ENCODE assay signal across 29 cellular contexts in genomic region chr17:71081666-71082065, GRCh38.
"Had no signal": no experiment of that assay in that cellular context is flagged by ENCODE, and none has a peak within 500 bp of the region (broad histone marks: within the 10 kb centered on the region; RNA-seq: fewer than 3 reads in every experiment).

No MANE protein-coding gene starts in this region.

- H3K4me3 ChIP-seq: ascending aorta, body of pancreas, SJSA1 had no signal

- H3K27ac ChIP-seq: ascending aorta, body of pancreas, SJSA1 had no signal

- H3K27me3 ChIP-seq: ascending aorta, body of pancreas, SJSA1 had no signal

- DNase-seq: activated CD4-positive, alpha-beta T cell treated with anti-CD3 and anti-CD28 coated beads for 48 hours; activated CD4-positive, alpha-beta T cell treated with anti-CD3 and anti-CD28 coated beads, Interleukin-2, amount 50 U/mL, for 4 hours; activated CD4-positive, CD25-positive, alpha-beta regulatory T cell treated with anti-CD3 and anti-CD28 coated beads, Interleukin-2, amount 50 U/mL, for 72 hours; activated CD8-positive, alpha-beta memory T cell treated with anti-CD3 and anti-CD28 coated beads, Interleukin-2, amount 50 U/mL, for 48 hours; activated CD8-positive, alpha-beta T cell treated with anti-CD3 and anti-CD28 coated beads, Interleukin-2, amount 10 ng/mL, durations not matched to agents 7 days and 5 days; activated effector memory CD4-positive, alpha-beta T cell treated with anti-CD3 and anti-CD28 coated beads, Interleukin-2, amount 50 U/mL, for 16 hours; activated naive CD4-positive, alpha-beta T cell treated with Interleukin-2 at 50 U/mL for 16 hours; activated naive CD8-positive, alpha-beta T cell treated with anti-CD3 and anti-CD28 coated beads, Interleukin-2, amount 50 U/mL, for 24 hours; activated T-cell treated with anti-CD3 and anti-CD28 coated beads, Interleukin-2, amount 50 U/mL, for 1 hour; amniotic stem cell; body of pancreas; central memory CD4-positive, alpha-beta T cell; MM.1S; NCI-H1105; NCI-H1436; NCI-H187; NCI-H446; NCI-H526; NK-92 treated with Interleukin-12 subunit alpha and Interleukin-12 subunit beta, amount 100 ng/mL, for 24 hours; OCI-M1; SHP77; SW 1271 had no signal

- H3K4me1 Mint-ChIP-seq: activated naive CD8-positive, alpha-beta T cell treated with anti-CD3 and anti-CD28 coated beads, Interleukin-2, amount 50 U/mL, for 24 hours had no signal

- ATAC-seq: activated CD8-positive, alpha-beta T cell treated with anti-CD3 and anti-CD28 coated beads, Interleukin-2, amount 10 ng/mL, durations not matched to agents 7 days and 5 days; activated naive CD4-positive, alpha-beta T cell treated with anti-CD3 and anti-CD28 coated beads, Interleukin-2, amount 50 U/mL, for 72 hours; activated naive CD8-positive, alpha-beta T cell treated with anti-CD3 and anti-CD28 coated beads, Interleukin-2, amount 50 U/mL, for 24 hours; body of pancreas; Panc1; SK-N-SH treated with all-trans-retinoic acid at 6 μM for 48 hours had no signal

- H3K4me1 ChIP-seq: ascending aorta, body of pancreas, SJSA1 had no signal

- H3K9me3 ChIP-seq: ascending aorta, body of pancreas, SJSA1 had no signal

- H3K27me3 Mint-ChIP-seq: activated naive CD8-positive, alpha-beta T cell treated with anti-CD3 and anti-CD28 coated beads, Interleukin-2, amount 50 U/mL, for 24 hours had no signal

- H3K36me3 ChIP-seq: ascending aorta, SJSA1 had no signal

- H3K4me3 Mint-ChIP-seq: activated CD8-positive, alpha-beta T cell treated with anti-CD3 and anti-CD28 coated beads, Interleukin-2, amount 10 ng/mL, durations not matched to agents 7 days and 5 days; activated naive CD8-positive, alpha-beta T cell treated with anti-CD3 and anti-CD28 coated beads, Interleukin-2, amount 50 U/mL, for 24 hours; activated T-helper 1 cell treated with anti-CD3 and anti-CD28 coated beads, Interleukin-12 subunit alpha, Interleukin-12 subunit beta, Interleukin-2, Interleukin-4 antibody, amounts not matched to agents 30 ng/mL and 10 ng/mL and 1 ng/mL, durations not matched to agents 14 hours and 24 hours and 36 hours had no signal

- FAIRE-seq: bronchial epithelial cell had no signal

- H3K27ac Mint-ChIP-seq: activated CD8-positive, alpha-beta T cell treated with anti-CD3 and anti-CD28 coated beads, Interleukin-2, amount 10 ng/mL, durations not matched to agents 7 days and 5 days; activated naive CD4-positive, alpha-beta T cell treated with anti-CD3 and anti-CD28 coated beads, Interleukin-2, amount 50 U/mL, for 72 hours; activated naive CD8-positive, alpha-beta T cell treated with anti-CD3 and anti-CD28 coated beads, Interleukin-2, amount 50 U/mL, for 24 hours; activated T-helper 1 cell treated with anti-CD3 and anti-CD28 coated beads, Interleukin-12 subunit alpha, Interleukin-12 subunit beta, Interleukin-2, Interleukin-4 antibody, amounts not matched to agents 30 ng/mL and 10 ng/mL and 1 ng/mL, durations not matched to agents 14 hours and 24 hours and 36 hours had no signal
